ENCODE assay signal across 11 cellular contexts in genomic region chr3:45560270-45561020, GRCh38. TPM values are rescaled to one million over a fixed set of nuclear protein-coding genes. Genes with fewer than 3 reads are reported as not detected.
DNase-seq lines count a peak whose midpoint lies in the region; ATAC-seq, FAIRE-seq and TF ChIP-seq lines count a peak whose summit lies in the region.
"Had no signal": no experiment of that assay in that cellular context is flagged by ENCODE, and none has a peak within 500 bp of the region (broad histone marks: within the 10 kb centered on the region; RNA-seq: fewer than 3 reads in every experiment).

No MANE protein-coding gene starts in this region.

- no peak overlapping the region for H3K4ac ChIP-seq in H9 (ENCODE audit: low read depth, low read length)

- peak; percentile 57 for DNase-seq in KBM-7
- peak; percentile 86 for DNase-seq in coronary artery (ENCODE audit: low spot score)
- no peak for DNase-seq in HepG2 (ENCODE audit: low spot score)
- DNase-seq in nephron progenitor cell: no peak
- DNase-seq in H9: no peak
- DNase-seq in stimulated activated CD4-positive, alpha-beta T cell treated with anti-CD3 and anti-CD28 coated beads, Interleukin-4, amount 100 ng/mL, for 1 hour: no peak
- DNase-seq in activated effector memory CD4-positive, alpha-beta T cell treated with anti-CD3 and anti-CD28 coated beads, Interleukin-2, amount 50 U/mL, for 16 hours: no peak
- DNase-seq: activated CD4-positive, alpha-beta memory T cell treated with anti-CD3 and anti-CD28 coated beads, Interleukin-2, amount 10 ng/mL, durations not matched to agents 7 days and 5 days; cerebellar nuclear complex; PC-3 had no signal

- no peak overlapping the region for H3K27ac Mint-ChIP-seq in nephron progenitor cell
- H3K27ac Mint-ChIP-seq in H9: peak overlapping the region in 1 of 3 experiments; percentile 49; a peak in 2 of 7 replicates
- H3K27ac Mint-ChIP-seq: activated CD4-positive, alpha-beta memory T cell treated with anti-CD3 and anti-CD28 coated beads, Interleukin-2, amount 10 ng/mL, durations not matched to agents 7 days and 5 days had no signal

- CTCF ChIA-PET in HepG2 (lab: Yijun Ruan, JAX; ENCODE audit: low intra/inter-chr PET ratio, low total read pairs): no interaction called here

- H3K9me3 ChIP-seq in HepG2 (ENCODE audit: low read length) (no peaks in the 10 kb centered on the region), skeletal muscle tissue (ENCODE audit: control insufficient read depth in 3 of 3, low read length in 3 of 3) (peaks cover 0 to 3% (median 0%) of the 10 kb centered on the region in 3 donors), H9 (ENCODE audit: control insufficient read depth, low read depth, low read length) (peaks cover 5% of the 10 kb centered on the region)

- H4K5ac ChIP-seq in H9 (ENCODE audit: insufficient read length, low read depth, low read length): no peak overlapping the region

- peaks cover 18% of the 10 kb centered on the region for H3K36me3 Mint-ChIP-seq in nephron progenitor cell (ENCODE audit: low read depth)
- H3K36me3 Mint-ChIP-seq in H9 (ENCODE audit: insufficient read depth in 1 of 3, low read depth in 3 of 3): peaks cover 0 to 17% (median 10%) of the 10 kb centered on the region in 3 experiments; a peak in 5 of 7 replicates

- in situ Hi-C loops in KBM-7 (cut with MboI; ENCODE audit: low pct_unique_long_range_greater_than_20kb, low sequenced_read_pairs): no loop called here
- in situ Hi-C loops in HepG2 (cut with HindIII; ENCODE audit: extremely low pct_ligation_motif_present, low pct_unique_long_range_greater_than_20kb): no loop called here

- TF ChIP-seq POLR2A in HepG2 (IDR thresholded peaks at IDR 0.05; ENCODE audit: insufficient read depth in 1 of 2, low read depth in 2 of 2, low read length in 2 of 2): no peak

- H4K91ac ChIP-seq in H9 (ENCODE audit: insufficient read length, low read depth, low read length): no peak overlapping the region

- H3K9me3 Mint-ChIP-seq in nephron progenitor cell (peaks cover 21% of the 10 kb centered on the region), H9 (peaks cover 6 to 11% of the 10 kb centered on the region in 2 experiments; a peak in 4 of 5 replicates)
- H3K9me3 Mint-ChIP-seq: activated CD4-positive, alpha-beta memory T cell treated with anti-CD3 and anti-CD28 coated beads, Interleukin-2, amount 10 ng/mL, durations not matched to agents 7 days and 5 days had no signal

- H3K27ac ChIP-seq in coronary artery: peak overlapping the region; percentile 81 to 90
- no peak overlapping the region for H3K27ac ChIP-seq in HepG2 (ENCODE audit: extremely low read length, insufficient read depth, low read length)
- peak overlapping the region; percentile 96 for H3K27ac ChIP-seq in skeletal muscle tissue (ENCODE audit: low read depth, low read length)
- no peak overlapping the region for H3K27ac ChIP-seq in H9 (ENCODE audit: insufficient read length, low read depth, low read length)

- H2BK15ac ChIP-seq in H9 (ENCODE audit: low read depth, low read length): no peak overlapping the region

- no peak overlapping the region for H4K8ac ChIP-seq in H9 (replicated peaks; ENCODE audit: insufficient read length, low read depth, low read length)

- no peaks in the 10 kb centered on the region for H3K79me2 ChIP-seq in HepG2 (ENCODE audit: insufficient read depth, low read length)
- no peaks in the 10 kb centered on the region for H3K79me2 ChIP-seq in H9 (ENCODE audit: insufficient read depth, low read length)

- no peak overlapping the region for H3K9ac ChIP-seq in HepG2 (ENCODE audit: insufficient read depth, low read depth, low read length)
- peak overlapping the region; percentile 74 to 75 (median 75) for H3K9ac ChIP-seq in skeletal muscle tissue (ENCODE audit: low read depth in 1 of 3, low read length in 3 of 3)
- H3K9ac ChIP-seq in H9 (ENCODE audit: extremely low read depth, insufficient read length, low read length): no peak overlapping the region

- H2BK20ac ChIP-seq in H9 (ENCODE audit: low read depth, low read length, poor library complexity, severe bottlenecking): no peak overlapping the region

- TF ChIP-seq EP300 in HepG2 (IDR thresholded peaks at IDR 0.05; ENCODE audit: low read depth in 2 of 2, low read length in 2 of 2): no peak
- TF ChIP-seq EP300 in HepG2 (CRISPR knock-in tag; IDR thresholded peaks at IDR 0.05; ENCODE audit: borderline replicate concordance): no peak

- POLR2A ChIA-PET in HepG2 (lab: Yijun Ruan, JAX): no interaction called here

- H2BK120ac ChIP-seq in H9 (ENCODE audit: low read depth, low read length, poor library complexity, severe bottlenecking): no peak overlapping the region

- H3K14ac ChIP-seq in H9 (ENCODE audit: insufficient read depth, low read length): no peak overlapping the region

- H3K27me3 Mint-ChIP-seq in nephron progenitor cell (ENCODE audit: low read depth, poor library complexity) (peaks cover 3% of the 10 kb centered on the region), H9 (ENCODE audit: low read depth) (no peaks in the 10 kb centered on the region; the same call in none of the 2 replicates)
- H3K27me3 Mint-ChIP-seq: activated CD4-positive, alpha-beta memory T cell treated with anti-CD3 and anti-CD28 coated beads, Interleukin-2, amount 10 ng/mL, durations not matched to agents 7 days and 5 days had no signal

- intact Hi-C loops in HepG2 (cut with micrococcal nuclease; ENCODE audit: unreplicated experiment): no loop called here

- H3K23me2 ChIP-seq in H9 (ENCODE audit: insufficient read length, low read depth, low read length, poor library complexity, severe bottlenecking): no peaks in the 10 kb centered on the region

- no peak for ATAC-seq in HepG2
- ATAC-seq: PC-3 had no signal

- H2AK5ac ChIP-seq in H9 (ENCODE audit: insufficient read length, low read length): no peak overlapping the region

- TF ChIP-seq RAD21 in HepG2 (CRISPR knock-in tag; IDR thresholded peaks at IDR 0.05): no peak

- no peaks in the 10 kb centered on the region for H4K20me1 ChIP-seq in HepG2 (ENCODE audit: insufficient read depth, low read length)
- no peaks in the 10 kb centered on the region for H4K20me1 ChIP-seq in H9 (ENCODE audit: control insufficient read depth, insufficient read depth, insufficient read length)

- no TSS peak for BruUV-seq in HepG2 (replicated peaks; lab: Mats Ljungman, UMichigan)

- H3K36me3 ChIP-seq in HepG2 (replicated peaks in 1 of 2; ENCODE audit: control insufficient read depth in 1 of 2, insufficient read depth in 2 of 2, low read length in 2 of 2) (no peaks in the 10 kb centered on the region), skeletal muscle tissue (ENCODE audit: control insufficient read depth in 3 of 3, insufficient read depth in 3 of 3, low read length in 3 of 3) (no peaks in the 10 kb centered on the region)

- peaks cover 4% of the 10 kb centered on the region for H3K4me1 Mint-ChIP-seq in nephron progenitor cell
- H3K4me1 Mint-ChIP-seq in H9: peaks cover 0 to 9% of the 10 kb centered on the region in 2 experiments; a peak in 2 of 4 replicates
- H3K4me1 Mint-ChIP-seq: activated CD4-positive, alpha-beta memory T cell treated with anti-CD3 and anti-CD28 coated beads, Interleukin-2, amount 10 ng/mL, durations not matched to agents 7 days and 5 days had no signal

- no peak overlapping the region for H3K18ac ChIP-seq in H9 (ENCODE audit: insufficient read length, low read depth, low read length)

- H3K4me3 Mint-ChIP-seq in nephron progenitor cell (no peak overlapping the region), H9 (no peak overlapping the region)
- H3K4me3 Mint-ChIP-seq: activated CD4-positive, alpha-beta memory T cell treated with anti-CD3 and anti-CD28 coated beads, Interleukin-2, amount 10 ng/mL, durations not matched to agents 7 days and 5 days had no signal

- TF ChIP-seq CTCF in coronary artery (IDR thresholded peaks at IDR 0.05) (no peak), HepG2 (CRISPR knock-in tag; IDR thresholded peaks at IDR 0.05) (no peak), nephron progenitor cell (IDR thresholded peaks at IDR 0.05) (no peak), H9 (conservative IDR thresholded peaks at IDR 0.05) (no peak)

- H3K56ac ChIP-seq in H9 (ENCODE audit: insufficient read length, low read depth, low read length): no peak overlapping the region

- H3T11ph ChIP-seq in H9 (ENCODE audit: low read length): no peak overlapping the region

- no peak overlapping the region for H3K23ac ChIP-seq in H9 (ENCODE audit: insufficient read length, low read depth, low read length)

- peaks cover 10% of the 10 kb centered on the region; the same call in 1 of the 2 replicates for H3K4me1 ChIP-seq in HepG2 (ENCODE audit: insufficient read depth, low read length)
- peaks cover 38 to 51% (median 39%) of the 10 kb centered on the region in 3 donors for H3K4me1 ChIP-seq in skeletal muscle tissue (ENCODE audit: control insufficient read depth in 3 of 3, insufficient read depth in 3 of 3, low read length in 3 of 3)
- H3K4me1 ChIP-seq in H9 (ENCODE audit: insufficient read depth, low read length): no peaks in the 10 kb centered on the region

- 74% methylated on average over 12 of the region's 12 CpGs for WGBS in HepG2 (ENCODE audit: low lambda C conversion rate)
- no CpG with 5 or more reads among the region's 12 CpGs for WGBS in H9 (ENCODE audit: extremely low coverage, insufficient read length, low lambda C conversion rate)

- no peak for FAIRE-seq in HepG2 (lab: Jason Lieb, UNC)

- H3K79me1 ChIP-seq in H9 (ENCODE audit: insufficient read depth, low read depth, low read length, poor library complexity, severe bottlenecking): no peaks in the 10 kb centered on the region

- H3K4me3 ChIP-seq in coronary artery: peak overlapping the region; percentile 31
- H3K4me3 ChIP-seq in HepG2 (replicated peaks in 1 of 3; ENCODE audit: insufficient read depth in 1 of 3, low read depth in 2 of 3, low read length in 3 of 3): no peak overlapping the region
- peak overlapping the region; percentile 38 to 53 (median 49) for H3K4me3 ChIP-seq in skeletal muscle tissue (ENCODE audit: low read length in 3 of 3)

- H3K4me2 ChIP-seq in HepG2 (ENCODE audit: low read depth, low read length) (no peak overlapping the region), H9 (ENCODE audit: insufficient read depth, insufficient read length, low read length) (no peak overlapping the region)

- no peak overlapping the region for H2BK12ac ChIP-seq in H9 (ENCODE audit: insufficient read length, low read depth, low read length)

- H2BK5ac ChIP-seq in H9 (ENCODE audit: insufficient read length, low read length): no peak overlapping the region

- H3K27me3 ChIP-seq in HepG2 (ENCODE audit: control insufficient read depth in 1 of 2, insufficient read depth in 2 of 2, low read length in 2 of 2) (no peaks in the 10 kb centered on the region), skeletal muscle tissue (ENCODE audit: control insufficient read depth in 3 of 3, insufficient read depth in 3 of 3, low read length in 3 of 3) (no peaks in the 10 kb centered on the region), H9 (ENCODE audit: insufficient read depth, low read length) (no peaks in the 10 kb centered on the region; the same call in 1 of the 2 replicates)

- H2AFZ ChIP-seq in HepG2 (ENCODE audit: low read length): no peak overlapping the region
- no peak overlapping the region for H2AFZ ChIP-seq in H9 (ENCODE audit: low read length)

RNA-seq across cellular contexts. Expression of gene LIMD1, which starts 34.1 kb away (rescaled TPM):
- 11.1 and 13.0 TPM in 2 replicates for total RNA-seq in HepG2 (2016; rRNA removed; fragmentation: Illumina TruSeq; extraction: Trizol)
- 1.4 and 1.5 TPM in 2 replicates for total RNA-seq in HepG2 (2016; cell fraction: cytosol; rRNA removed; fragmentation: Illumina TruSeq; extraction: Trizol; ENCODE audit: low read depth)
- 9.8 and 12.1 TPM in 2 replicates for total RNA-seq in HepG2 (2016; cell fraction: insoluble cytoplasmic fraction; rRNA removed; fragmentation: Illumina TruSeq; extraction: Trizol)
- total RNA-seq in HepG2 (2016; cell fraction: membrane; rRNA removed; fragmentation: Illumina TruSeq; extraction: Trizol): 5.3 and 6.4 TPM in 2 replicates
- 11.9 and 15.6 TPM in 2 replicates for total RNA-seq in HepG2 (2016; cell fraction: nucleus; rRNA removed; fragmentation: Illumina TruSeq; extraction: Trizol)
- 16.4 and 18.7 TPM in 2 replicates for polyA plus RNA-seq in HepG2 (2011; rRNA removed)
- polyA plus RNA-seq in HepG2 (2011; cell fraction: cytosol; rRNA removed): 7.1 and 7.2 TPM in 2 replicates
- 42.2 and 53.6 TPM in 2 replicates for polyA plus RNA-seq in HepG2 (2011; cell fraction: nucleus; rRNA removed)
- polyA plus RNA-seq in HepG2 (2012): 4.4 and 6.9 TPM in 2 replicates
- 0.43 and 0.62 TPM in 2 replicates for polyA plus RNA-seq in HepG2 (2016; cell fraction: cytosol; fragmentation: Illumina TruSeq; extraction: Trizol; ENCODE audit: low read depth)
- polyA plus RNA-seq in HepG2 (2016; cell fraction: insoluble cytoplasmic fraction; fragmentation: Illumina TruSeq; extraction: Trizol; ENCODE audit: low read depth): 5.8 and 6.2 TPM in 2 replicates
- polyA plus RNA-seq in HepG2 (2016; cell fraction: membrane; fragmentation: Illumina TruSeq; extraction: Trizol; ENCODE audit: low read depth): 1.7 TPM in 2 replicates
- 17.4 and 18.9 TPM in 2 replicates for polyA plus RNA-seq in HepG2 (2016; cell fraction: nucleus; fragmentation: Illumina TruSeq; extraction: Trizol; ENCODE audit: insufficient read depth, low read depth)
- polyA minus RNA-seq in HepG2 (2011; rRNA and poly(A)+ RNA removed; ENCODE audit: low replicate concordance): 55.2 and 75.7 TPM in 2 replicates
- polyA minus RNA-seq in HepG2 (2011; cell fraction: cytosol; rRNA and poly(A)+ RNA removed): 11.3 and 16.1 TPM in 2 replicates
- 27.0 and 32.6 TPM in 2 replicates for polyA minus RNA-seq in HepG2 (2011; cell fraction: nucleus; rRNA and poly(A)+ RNA removed)
- total RNA-seq in skeletal muscle tissue: 16.2 TPM
- 34.6 and 34.8 TPM in 2 replicates for total RNA-seq in H9 (2021)

Comparison
In these comparisons a context has a peak if more than half of its experiments do, and no peak if none do; other contexts are left out.
1. DNase-seq: peak in KBM-7 (single experiment) and coronary artery (single experiment); none in HepG2 (single experiment), nephron progenitor cell (single experiment), H9 (single experiment), stimulated activated CD4-positive, alpha-beta T cell treated with anti-CD3 and anti-CD28 coated beads, Interleukin-4, amount 100 ng/mL, for 1 hour (single experiment) and activated effector memory CD4-positive, alpha-beta T cell treated with anti-CD3 and anti-CD28 coated beads, Interleukin-2, amount 50 U/mL, for 16 hours (single experiment).
2. H3K27ac ChIP-seq: peak in coronary artery (2 of 2) and skeletal muscle tissue (single experiment); none in HepG2 (single experiment) and H9 (single experiment).
3. H3K4me3 ChIP-seq: peak in coronary artery (single experiment) and skeletal muscle tissue (3 of 3); none in HepG2 (0 of 3).
4. H3K9ac ChIP-seq: peak in skeletal muscle tissue (3 of 3); none in HepG2 (single experiment) and H9 (single experiment).